Comparison of ENCODE assay signal across 3 cellular contexts in genomic region chr18:60676807-60677206, GRCh38.
TF ChIP-seq lines count a peak whose summit lies in the region.

No MANE protein-coding gene starts in this region.

TF ChIP-seq in SK-N-SH treated with all-trans-retinoic acid at 6 μM for 48 hours, 23 proteins besides CTCF, POLR2A, EP300 and RAD21:
- TF ChIP-seq ZNF8 (CRISPR knock-in tag; IDR thresholded peaks at IDR 0.05), result no peak
- TF ChIP-seq ZNF70 (CRISPR knock-in tag; IDR thresholded peaks at IDR 0.05), result no peak
- no peak for TF ChIP-seq ZFP30 (CRISPR knock-in tag; IDR thresholded peaks at IDR 0.05)
- no peak for TF ChIP-seq PATZ1 (CRISPR knock-in tag; IDR thresholded peaks at IDR 0.05; ENCODE audit: borderline replicate concordance)
- TF ChIP-seq, protein P1, sequence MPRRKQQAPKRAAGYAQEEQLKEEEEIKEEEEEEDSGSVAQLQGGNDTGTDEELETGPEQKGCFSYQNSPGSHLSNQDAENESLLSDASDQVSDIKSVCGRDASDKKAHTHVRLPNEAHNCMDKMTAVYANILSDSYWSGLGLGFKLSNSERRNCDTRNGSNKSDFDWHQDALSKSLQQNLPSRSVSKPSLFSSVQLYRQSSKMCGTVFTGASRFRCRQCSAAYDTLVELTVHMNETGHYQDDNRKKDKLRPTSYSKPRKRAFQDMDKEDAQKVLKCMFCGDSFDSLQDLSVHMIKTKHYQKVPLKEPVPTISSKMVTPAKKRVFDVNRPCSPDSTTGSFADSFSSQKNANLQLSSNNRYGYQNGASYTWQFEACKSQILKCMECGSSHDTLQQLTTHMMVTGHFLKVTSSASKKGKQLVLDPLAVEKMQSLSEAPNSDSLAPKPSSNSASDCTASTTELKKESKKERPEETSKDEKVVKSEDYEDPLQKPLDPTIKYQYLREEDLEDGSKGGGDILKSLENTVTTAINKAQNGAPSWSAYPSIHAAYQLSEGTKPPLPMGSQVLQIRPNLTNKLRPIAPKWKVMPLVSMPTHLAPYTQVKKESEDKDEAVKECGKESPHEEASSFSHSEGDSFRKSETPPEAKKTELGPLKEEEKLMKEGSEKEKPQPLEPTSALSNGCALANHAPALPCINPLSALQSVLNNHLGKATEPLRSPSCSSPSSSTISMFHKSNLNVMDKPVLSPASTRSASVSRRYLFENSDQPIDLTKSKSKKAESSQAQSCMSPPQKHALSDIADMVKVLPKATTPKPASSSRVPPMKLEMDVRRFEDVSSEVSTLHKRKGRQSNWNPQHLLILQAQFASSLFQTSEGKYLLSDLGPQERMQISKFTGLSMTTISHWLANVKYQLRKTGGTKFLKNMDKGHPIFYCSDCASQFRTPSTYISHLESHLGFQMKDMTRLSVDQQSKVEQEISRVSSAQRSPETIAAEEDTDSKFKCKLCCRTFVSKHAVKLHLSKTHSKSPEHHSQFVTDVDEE (CRISPR knock-in tag; IDR thresholded peaks at IDR 0.05), result no peak
- TF ChIP-seq SNAI2 (CRISPR knock-in tag; IDR thresholded peaks at IDR 0.05), result no peak
- TF ChIP-seq ZC3H10 (CRISPR knock-in tag; IDR thresholded peaks at IDR 0.05), result no peak
- no peak for TF ChIP-seq GLIS3 (CRISPR knock-in tag; IDR thresholded peaks at IDR 0.05)
- no peak for TF ChIP-seq CSDC2 (CRISPR knock-in tag; IDR thresholded peaks at IDR 0.05)
- no peak for TF ChIP-seq BACH2 (CRISPR knock-in tag; IDR thresholded peaks at IDR 0.05; ENCODE audit: borderline replicate concordance)
- no peak for TF ChIP-seq OSR1 (CRISPR knock-in tag; IDR thresholded peaks at IDR 0.05)
- no peak for TF ChIP-seq ESRRG (CRISPR knock-in tag; IDR thresholded peaks at IDR 0.05)
- TF ChIP-seq, protein P2, sequence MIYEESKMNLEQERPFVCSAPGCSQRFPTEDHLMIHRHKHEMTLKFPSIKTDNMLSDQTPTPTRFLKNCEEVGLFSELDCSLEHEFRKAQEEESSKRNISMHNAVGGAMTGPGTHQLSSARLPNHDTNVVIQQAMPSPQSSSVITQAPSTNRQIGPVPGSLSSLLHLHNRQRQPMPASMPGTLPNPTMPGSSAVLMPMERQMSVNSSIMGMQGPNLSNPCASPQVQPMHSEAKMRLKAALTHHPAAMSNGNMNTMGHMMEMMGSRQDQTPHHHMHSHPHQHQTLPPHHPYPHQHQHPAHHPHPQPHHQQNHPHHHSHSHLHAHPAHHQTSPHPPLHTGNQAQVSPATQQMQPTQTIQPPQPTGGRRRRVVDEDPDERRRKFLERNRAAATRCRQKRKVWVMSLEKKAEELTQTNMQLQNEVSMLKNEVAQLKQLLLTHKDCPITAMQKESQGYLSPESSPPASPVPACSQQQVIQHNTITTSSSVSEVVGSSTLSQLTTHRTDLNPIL (CRISPR knock-in tag; IDR thresholded peaks at IDR 0.05; ENCODE audit: low read depth), result no peak

TF ChIP-seq in SK-N-SH, 30 proteins besides CTCF, POLR2A, EP300 and RAD21:
- TF ChIP-seq YY1 (IDR thresholded peaks at IDR 0.05; ENCODE audit: low read depth), result no peak
- no peak for TF ChIP-seq PBX3 (IDR thresholded peaks at IDR 0.05)
- no peak for TF ChIP-seq SIN3A (IDR thresholded peaks at IDR 0.05; ENCODE audit: borderline replicate concordance, low read depth, low read length)
- no peak for TF ChIP-seq TCF12 (IDR thresholded peaks at IDR 0.05)
- no peak for TF ChIP-seq USF2 (IDR thresholded peaks at IDR 0.05; ENCODE audit: borderline replicate concordance, low read depth, low read length)
- TF ChIP-seq RCOR1 (IDR thresholded peaks at IDR 0.05; ENCODE audit: low read length), result no peak
- TF ChIP-seq FOXM1 (IDR thresholded peaks at IDR 0.05; ENCODE audit: low read depth), result no peak
- TF ChIP-seq NRF1 (IDR thresholded peaks at IDR 0.05; ENCODE audit: low read depth, low read length), result no peak

TF ChIP-seq in H1, 55 proteins besides CTCF, POLR2A, EP300 and RAD21:
- TF ChIP-seq KDM5A (IDR thresholded peaks at IDR 0.05; ENCODE audit: low read length), result no peak
